Comparison of ENCODE assay signal across 9 cellular contexts in the genomic region with DNA sequence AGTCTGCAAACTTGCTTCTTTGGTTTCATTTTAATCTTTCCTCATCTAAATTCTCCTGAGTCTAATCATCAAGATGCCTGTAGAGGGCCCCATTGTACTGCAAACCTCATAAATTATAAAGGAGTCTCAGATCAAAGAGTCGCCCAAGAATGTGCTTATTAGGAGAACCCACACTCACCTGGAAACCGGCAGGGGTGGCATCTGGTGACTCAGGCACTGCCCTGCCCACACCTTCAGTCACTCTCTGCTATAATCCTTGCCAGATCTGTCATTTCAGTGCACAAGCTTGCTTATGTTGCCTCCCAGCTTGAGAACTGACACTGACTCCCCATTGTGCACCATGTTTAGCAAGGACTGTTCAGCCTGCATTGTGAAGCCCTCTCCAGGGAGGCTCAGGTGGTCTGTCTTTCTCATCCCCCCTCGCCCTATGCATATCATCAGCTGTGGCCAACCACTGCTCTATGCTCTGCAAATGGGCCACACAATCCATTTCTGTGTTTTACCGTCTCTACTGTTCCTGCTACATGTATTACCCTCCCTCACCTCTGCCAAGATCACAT. TPM values are rescaled to one million over a fixed set of nuclear protein-coding genes. Genes with fewer than 3 reads are reported as not detected.
DNase-seq lines count a peak whose midpoint lies in the region; ATAC-seq lines count a peak whose summit lies in the region.
"Had no signal": no experiment of that assay in that cellular context is flagged by ENCODE, and none has a peak within 500 bp of the region (broad histone marks: within the 10 kb centered on the region; RNA-seq: fewer than 3 reads in every experiment).

No MANE protein-coding gene starts in this region.

- no peaks in the 10 kb centered on the region for H3K36me3 Mint-ChIP-seq in activated T-cell treated with anti-CD3 and anti-CD28 coated beads, Interleukin-2, amount 50 U/mL, for 4 hours (ENCODE audit: insufficient read depth)

- H3K4me1 Mint-ChIP-seq in activated T-cell treated with anti-CD3 and anti-CD28 coated beads, Interleukin-2, amount 50 U/mL, for 4 hours (ENCODE audit: low read depth): no peaks in the 10 kb centered on the region

- peak; percentile 87 for ATAC-seq in GM18870 (IDR thresholded peaks at IDR 0.05; ENCODE audit: unreplicated experiment)
- ATAC-seq in HG03103 (IDR thresholded peaks at IDR 0.05; ENCODE audit: low read depth, unreplicated experiment): peak; percentile 75
- ATAC-seq in activated T-cell treated with anti-CD3 and anti-CD28 coated beads, Interleukin-2, amount 50 U/mL, for 4 hours: peak; percentile 79 to 90

- H3K4me3 Mint-ChIP-seq in activated T-cell treated with anti-CD3 and anti-CD28 coated beads, Interleukin-2, amount 50 U/mL, for 4 hours: no peak overlapping the region
- H3K4me3 Mint-ChIP-seq: T-helper 1 cell treated with Interleukin-12 subunit alpha and Interleukin-12 subunit beta and Interleukin-4 antibody, amounts not matched to agents 30 μg/mL and 1 μg/mL, for 36 hours had no signal

- peak; percentile 14 for DNase-seq in COLO668 (lab: John Stamatoyannopoulos, UW; ENCODE audit: unreplicated experiment)
- peak; percentile 22 for DNase-seq in NCI-H446 treated with DMSO at 0.1 percent for 48 hours (lab: John Stamatoyannopoulos, UW)
- peak; percentile 8 for DNase-seq in activated T-cell treated with anti-CD3 and anti-CD28 coated beads, Interleukin-2, amount 50 U/mL, for 4 hours
- DNase-seq in globus pallidus (ENCODE audit: low spot score): peak; percentile 19
- peak; percentile 43 for DNase-seq in retina
- DNase-seq in GF-D8 (lab: John Stamatoyannopoulos, UW): no peak

- no peaks in the 10 kb centered on the region for H3K9me3 Mint-ChIP-seq in activated T-cell treated with anti-CD3 and anti-CD28 coated beads, Interleukin-2, amount 50 U/mL, for 4 hours
- H3K9me3 Mint-ChIP-seq: T-helper 1 cell treated with Interleukin-12 subunit alpha and Interleukin-12 subunit beta and Interleukin-4 antibody, amounts not matched to agents 30 μg/mL and 1 μg/mL, for 36 hours had no signal

- peaks cover 3% of the 10 kb centered on the region for H3K27me3 Mint-ChIP-seq in activated T-cell treated with anti-CD3 and anti-CD28 coated beads, Interleukin-2, amount 50 U/mL, for 4 hours (ENCODE audit: low read depth)

RNA-seq across cellular contexts. Expression of gene EPGN, which starts 12.4 kb away (rescaled TPM):
- total RNA-seq in activated T-cell treated with anti-CD3 and anti-CD28 coated beads, Interleukin-2, amount 50 U/mL, for 4 hours: under 1 TPM in 2 of 3 donors, not detected in 1; 0.22 to 0.26 TPM

RNA-seq across cellular contexts. Expression of gene EREG, which starts 44.3 kb away (rescaled TPM):
- under 1 TPM; 0.13 to 0.63 (median 0.54) TPM for total RNA-seq in activated T-cell treated with anti-CD3 and anti-CD28 coated beads, Interleukin-2, amount 50 U/mL, for 4 hours
